Comparison of ENCODE assay signal across 1 cellular context in the genomic region with DNA sequence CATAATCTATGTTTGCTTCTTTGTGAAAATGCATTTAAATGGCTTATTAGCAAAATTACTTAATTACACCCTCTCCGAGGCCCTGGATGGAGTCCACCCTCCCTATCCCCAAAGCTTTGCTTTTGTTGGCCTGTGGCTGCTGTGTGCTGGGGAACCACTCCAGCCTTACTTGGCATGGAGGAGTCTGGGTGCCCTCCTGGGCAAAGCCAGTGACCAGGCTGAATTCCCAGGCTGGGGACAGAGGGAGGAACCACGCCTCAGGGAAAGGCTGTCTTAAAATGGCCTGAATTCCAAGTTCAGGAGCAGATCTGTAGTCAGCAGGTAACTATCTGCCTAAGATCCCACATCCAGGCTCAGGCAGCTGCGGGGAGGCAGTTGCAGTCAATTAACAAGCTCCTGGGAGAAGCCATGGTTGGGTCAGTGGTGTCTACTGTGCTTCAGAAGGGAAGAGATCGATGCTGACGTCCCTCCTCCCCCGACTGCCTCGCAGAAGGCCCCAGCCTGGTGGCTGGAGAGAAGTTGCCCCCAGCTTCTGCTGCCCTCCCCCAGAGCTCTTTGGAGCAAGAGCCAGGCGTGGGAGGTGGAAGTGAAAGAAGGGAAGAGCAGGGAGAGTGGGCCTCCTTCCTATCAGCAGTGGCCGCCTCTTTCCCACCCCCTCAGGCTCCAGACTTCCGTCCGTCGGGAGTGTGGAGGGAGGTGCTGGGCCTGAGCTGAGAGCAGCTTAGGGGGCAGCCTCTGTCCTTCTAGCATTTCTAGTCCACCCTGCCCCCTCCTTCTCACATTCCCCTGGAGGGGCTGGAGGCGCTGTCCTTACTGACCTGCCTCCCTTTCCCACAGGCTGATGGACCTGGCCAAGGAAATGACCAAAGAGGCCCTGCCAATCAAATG.
A peak's percentile ranks its signal among the peaks of the same experiment; 100 is the strongest.
TF ChIP-seq lines count a peak whose summit lies in the region.

No MANE protein-coding gene starts in this region.

TF ChIP-seq in HepG2, 621 proteins besides CTCF, POLR2A, EP300 and RAD21 (continued from another document):
- TF ChIP-seq ZNF777 (CRISPR knock-in tag; IDR thresholded peaks at IDR 0.05) (peak; percentile 62), NKX3-1 (CRISPR knock-in tag; IDR thresholded peaks at IDR 0.05) (0 out of 2 replicates have a peak, but pooled peaks have one; percentile 32), KDM2A (CRISPR knock-in tag; IDR thresholded peaks at IDR 0.05; ENCODE audit: borderline replicate concordance, low read depth) (0 out of 2 replicates have a peak, but pooled peaks have one; percentile 27), ZNF263 (CRISPR knock-in tag; IDR thresholded peaks at IDR 0.05) (peak; percentile 45; the same call in 1 of the 2 replicates), HES4 (CRISPR knock-in tag; IDR thresholded peaks at IDR 0.05; ENCODE audit: borderline replicate concordance) (no peak)
- TF ChIP-seq, protein P1, sequence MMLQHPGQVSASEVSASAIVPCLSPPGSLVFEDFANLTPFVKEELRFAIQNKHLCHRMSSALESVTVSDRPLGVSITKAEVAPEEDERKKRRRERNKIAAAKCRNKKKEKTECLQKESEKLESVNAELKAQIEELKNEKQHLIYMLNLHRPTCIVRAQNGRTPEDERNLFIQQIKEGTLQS (CRISPR knock-in tag; IDR thresholded peaks at IDR 0.05): no peak
- TF ChIP-seq, protein P2, sequence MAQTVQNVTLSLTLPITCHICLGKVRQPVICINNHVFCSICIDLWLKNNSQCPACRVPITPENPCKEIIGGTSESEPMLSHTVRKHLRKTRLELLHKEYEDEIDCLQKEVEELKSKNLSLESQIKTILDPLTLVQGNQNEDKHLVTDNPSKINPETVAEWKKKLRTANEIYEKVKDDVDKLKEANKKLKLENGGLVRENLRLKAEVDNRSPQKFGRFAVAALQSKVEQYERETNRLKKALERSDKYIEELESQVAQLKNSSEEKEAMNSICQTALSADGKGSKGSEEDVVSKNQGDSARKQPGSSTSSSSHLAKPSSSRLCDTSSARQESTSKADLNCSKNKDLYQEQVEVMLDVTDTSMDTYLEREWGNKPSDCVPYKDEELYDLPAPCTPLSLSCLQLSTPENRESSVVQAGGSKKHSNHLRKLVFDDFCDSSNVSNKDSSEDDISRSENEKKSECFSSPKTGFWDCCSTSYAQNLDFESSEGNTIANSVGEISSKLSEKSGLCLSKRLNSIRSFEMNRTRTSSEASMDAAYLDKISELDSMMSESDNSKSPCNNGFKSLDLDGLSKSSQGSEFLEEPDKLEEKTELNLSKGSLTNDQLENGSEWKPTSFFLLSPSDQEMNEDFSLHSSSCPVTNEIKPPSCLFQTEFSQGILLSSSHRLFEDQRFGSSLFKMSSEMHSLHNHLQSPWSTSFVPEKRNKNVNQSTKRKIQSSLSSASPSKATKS (CRISPR knock-in tag; IDR thresholded peaks at IDR 0.05): no peak
